Comparison of ENCODE assay signal across 1 cellular context in the genomic region with DNA sequence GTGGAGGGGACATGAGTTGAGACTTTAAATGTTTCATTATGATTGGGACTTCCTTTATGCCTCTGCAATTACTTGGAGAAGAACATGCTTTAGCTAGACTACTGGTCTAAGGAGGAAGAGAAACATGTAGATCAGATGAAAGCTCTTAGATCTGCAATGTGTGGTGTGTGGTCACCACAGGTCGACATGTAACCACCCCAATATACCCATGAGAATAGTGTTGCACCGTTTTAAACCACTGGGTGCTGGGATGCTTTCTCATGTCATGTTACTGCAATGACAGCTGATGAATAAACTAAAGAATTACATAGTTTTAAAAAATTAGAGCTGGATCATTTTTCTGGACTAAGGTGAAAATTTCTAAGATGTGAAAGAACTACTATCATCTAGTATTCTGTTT.
TF ChIP-seq lines count a peak whose summit lies in the region.

No MANE protein-coding gene starts in this region.

TF ChIP-seq in WTC11, 78 proteins besides CTCF, POLR2A, EP300 and RAD21 (continued from another document):
- no peak for TF ChIP-seq NFYB (CRISPR knock-in tag; conservative IDR thresholded peaks at IDR 0.05; ENCODE audit: low read depth)
TF ChIP-seq in WTC11: peak in this region for 0.
